ENCODE assay signal across 20 cellular contexts in the genomic region with DNA sequence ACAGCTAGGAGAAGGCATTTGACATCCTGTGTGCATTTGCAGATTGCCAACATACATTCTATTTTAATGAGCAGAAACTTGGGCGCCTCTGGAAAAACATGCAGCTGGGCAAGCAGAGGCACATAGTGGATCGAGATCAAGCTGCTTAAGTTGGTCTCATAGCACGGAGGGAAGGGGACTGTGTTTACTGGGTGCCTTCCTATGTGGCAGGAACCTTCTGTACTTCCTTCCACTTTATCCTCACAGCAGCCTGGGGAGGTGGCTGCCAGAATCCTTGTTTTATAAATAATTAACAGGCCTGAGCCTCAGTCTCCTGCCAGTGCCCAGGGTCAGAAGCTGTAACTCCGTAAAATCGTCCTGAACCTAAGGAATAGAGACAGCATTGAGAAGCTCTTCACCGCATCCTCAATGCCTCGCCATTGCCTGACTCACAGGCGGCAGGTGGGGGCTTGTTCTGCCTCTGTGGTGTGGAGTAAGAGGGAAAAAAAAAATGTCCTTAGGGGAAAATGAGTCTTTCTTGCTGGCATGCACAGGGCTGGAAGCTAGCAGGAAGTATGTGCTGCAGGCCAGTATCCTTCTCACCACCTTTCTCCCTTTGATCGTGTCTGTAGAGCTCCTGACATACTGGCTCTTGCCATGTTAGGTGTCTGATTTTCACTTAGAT. TPM values are rescaled to one million over a fixed set of nuclear protein-coding genes. Genes with fewer than 3 reads are reported as not detected.
DNase-seq lines count a peak whose midpoint lies in the region; ATAC-seq, FAIRE-seq and TF ChIP-seq lines count a peak whose summit lies in the region.
"Had no signal": no experiment of that assay in that cellular context is flagged by ENCODE, and none has a peak within 500 bp of the region (broad histone marks: within the 10 kb centered on the region; RNA-seq: fewer than 3 reads in every experiment).

No MANE protein-coding gene starts in this region.

- intact Hi-C loops in Calu3 (cut with micrococcal nuclease; ENCODE audit: unreplicated experiment) (loop anchor here (5.0 kb wide), 1 partner anchor 73 kb away; a partner anchor contains a TSS), pancreas (cut with DNase I) (no loop called here)

- H3K4me1 ChIP-seq in foreskin keratinocyte (peaks cover 33% of the 10 kb centered on the region), pancreas (peaks cover 10 to 25% (median 24%) of the 10 kb centered on the region in 3 donors)
- H3K4me1 ChIP-seq: heart left ventricle, testis had no signal

- H3K27me3 Mint-ChIP-seq in Calu3 (ENCODE audit: unreplicated experiment) = peaks cover 18% of the 10 kb centered on the region

- TF ChIP-seq CTCF in Calu3 (IDR thresholded peaks at IDR 0.05; ENCODE audit: unreplicated experiment) (no peak), foreskin keratinocyte (conservative IDR thresholded peaks at IDR 0.05) (no peak), pancreas (IDR thresholded peaks at IDR 0.05) (no peak)

- H3K4me1 Mint-ChIP-seq in Calu3 (ENCODE audit: low read depth, unreplicated experiment) = peaks cover 31% of the 10 kb centered on the region
- H3K4me1 Mint-ChIP-seq: activated CD4-positive, alpha-beta memory T cell treated with anti-CD3 and anti-CD28 coated beads, Interleukin-2, amount 10 ng/mL, durations not matched to agents 7 days and 5 days; naive B cell had no signal

- H3K36me3 Mint-ChIP-seq in Calu3 (ENCODE audit: insufficient read depth, unreplicated experiment) = peaks cover 5% of the 10 kb centered on the region
- H3K36me3 Mint-ChIP-seq: naive B cell had no signal

- peak overlapping the region; percentile 40 for H3K27ac Mint-ChIP-seq in Calu3 (ENCODE audit: unreplicated experiment)
- H3K27ac Mint-ChIP-seq: activated CD4-positive, alpha-beta memory T cell treated with anti-CD3 and anti-CD28 coated beads, Interleukin-2, amount 10 ng/mL, durations not matched to agents 7 days and 5 days; GM23338 had no signal

- 30 to 31% methylated on average over 9 of the region's 9 CpGs for WGBS in pancreas, 2 donors

- H3K4me3 Mint-ChIP-seq in Calu3 (ENCODE audit: low read depth, unreplicated experiment) = peak overlapping the region; percentile 39
- H3K4me3 Mint-ChIP-seq: activated CD4-positive, alpha-beta memory T cell treated with anti-CD3 and anti-CD28 coated beads, Interleukin-2, amount 10 ng/mL, durations not matched to agents 7 days and 5 days; GM23338; naive B cell had no signal

- BruUV-seq in Calu3 (replicated peaks; lab: Mats Ljungman, UMichigan) = no TSS peak

- H3K27me3 ChIP-seq in foreskin keratinocyte (peaks cover 5% of the 10 kb centered on the region), pancreas (no peaks in the 10 kb centered on the region)
- H3K27me3 ChIP-seq: testis had no signal

- CTCF ChIA-PET in Calu3 (lab: Charles Lee) = interaction anchor here (2.6 kb wide), 1 partner anchor 59 kb away, joined by 12 read pairs; no protein-coding TSS in a partner anchor

- peak; percentile 18 for DNase-seq in Calu3
- DNase-seq in RCC 7860 (ENCODE audit: low spot score) = peak; percentile 17
- peak; percentile 96 to 98 for DNase-seq in foreskin keratinocyte
- peak in 4 of 6 donors; percentile 27 to 40 (median 34) for DNase-seq in pancreas
- DNase-seq in NCI-H2029 (lab: John Stamatoyannopoulos, UW) = no peak
- no peak for DNase-seq in NAMALWA (ENCODE audit: low spot score)
- DNase-seq in NCI-H510A treated with DMSO at 0.1 percent for 48 hours (lab: John Stamatoyannopoulos, UW) = no peak
- DNase-seq: activated CD4-positive, alpha-beta memory T cell treated with anti-CD3 and anti-CD28 coated beads, Interleukin-2, amount 10 ng/mL, durations not matched to agents 7 days and 5 days; heart left ventricle; naive B cell; NCI-H1048; NCI-H2171 treated with DMSO at 0.1 percent for 48 hours; NK-92 treated with Interleukin-12 subunit alpha and Interleukin-12 subunit beta, amount 100 ng/mL, for 24 hours; testis had no signal

- H3K9me3 ChIP-seq in pancreas = no peaks in the 10 kb centered on the region
- H3K9me3 ChIP-seq: heart left ventricle, testis had no signal

- FAIRE-seq in RCC 7860 (lab: Jason Lieb, UNC) = no peak
- no peak for FAIRE-seq in pancreas (lab: Jason Lieb, UNC)
- FAIRE-seq: endothelial cell of umbilical vein had no signal

- H3K27ac ChIP-seq in foreskin keratinocyte (peak overlapping the region; percentile 81), pancreas (peak overlapping the region; percentile 18 to 85 (median 55))
- H3K27ac ChIP-seq: heart left ventricle, SK-N-MC, testis had no signal

- peak; percentile 88 for ATAC-seq in foreskin keratinocyte
- ATAC-seq in pancreas = peak; percentile 61 to 82 (median 72)
- ATAC-seq in HG03159 (IDR thresholded peaks at IDR 0.05; ENCODE audit: unreplicated experiment) = no peak
- ATAC-seq: GM23338, heart left ventricle had no signal

- no peaks in the 10 kb centered on the region for H3K36me3 ChIP-seq in pancreas
- H3K36me3 ChIP-seq: heart left ventricle had no signal

- no peaks in the 10 kb centered on the region for H3K9me3 Mint-ChIP-seq in Calu3 (ENCODE audit: low read depth, unreplicated experiment)
- H3K9me3 Mint-ChIP-seq: activated CD4-positive, alpha-beta memory T cell treated with anti-CD3 and anti-CD28 coated beads, Interleukin-2, amount 10 ng/mL, durations not matched to agents 7 days and 5 days; GM23338 had no signal

- H3K4me3 ChIP-seq in pancreas = no peak overlapping the region
- H3K4me3 ChIP-seq: GM23338, heart left ventricle, SK-N-MC, testis had no signal

RNA-seq across cellular contexts. Expression of a gene that starts 6.2 kb away (rescaled TPM):
- 4.2 and 5.8 TPM in 2 replicates for total RNA-seq in Calu3 (2022)
- total RNA-seq in foreskin keratinocyte = 0.58 and 0.60 TPM in 2 replicates
- polyA plus RNA-seq in foreskin keratinocyte = 0.12 TPM in 2 replicates
- total RNA-seq in pancreas = 1 to 10 TPM; 2.8 to 9.5 (median 5.6) TPM
- 1 to 10 TPM; 1.4 to 1.6 TPM for polyA plus RNA-seq in pancreas
- total RNA-seq: activated CD4-positive, alpha-beta memory T cell treated with anti-CD3 and anti-CD28 coated beads, Interleukin-2, amount 10 ng/mL, durations not matched to agents 7 days and 5 days; chondrocyte; endothelial cell of umbilical vein; pulmonary artery endothelial cell had no signal
- polyA plus RNA-seq: endothelial cell of umbilical vein had no signal

Comparison
In these comparisons a context has a peak if more than half of its experiments do, and no peak if none do; other contexts are left out.
1. DNase-seq: peak in Calu3 (single experiment), RCC 7860 (single experiment), foreskin keratinocyte (2 of 2) and pancreas (4 of 6); none in NCI-H2029 (single experiment), NAMALWA (single experiment) and NCI-H510A treated with DMSO at 0.1 percent for 48 hours (single experiment).